Comparison of ENCODE assay signal across 28 cellular contexts in genomic region chr11:33185756-33186155, GRCh38.
"Had no signal": no experiment of that assay in that cellular context is flagged by ENCODE, and none has a peak within 500 bp of the region (broad histone marks: within the 10 kb centered on the region; RNA-seq: fewer than 3 reads in every experiment).

No MANE protein-coding gene starts in this region.

- H3K36me3 ChIP-seq: colonic mucosa, gastrocnemius medialis, left ventricle myocardium inferior, lower lobe of right lung, neural progenitor cell, right lobe of liver, stomach, thyroid gland, vagina had no signal

- ATAC-seq: esophagus mucosa; gastrocnemius medialis; left colon; lower lobe of right lung; natural killer cell treated with Interleukin-12 subunit alpha and Interleukin-12 subunit beta and Interleukin-15 and Interleukin-18, amount 100 ng/mL, for 72 hours; right lobe of liver; stimulated activated effector memory CD8-positive, alpha-beta T cell treated with anti-CD3 and anti-CD28 coated beads, Interleukin-12 subunit alpha, Interleukin-12 subunit beta, amount 100 ng/mL, for 72 hours had no signal

- H3K4me1 ChIP-seq: colonic mucosa, gastrocnemius medialis, left ventricle myocardium inferior, lower lobe of right lung, parathyroid adenoma, right lobe of liver, thyroid gland, vagina had no signal

- H3K4me3 ChIP-seq: colonic mucosa, gastrocnemius medialis, left ventricle myocardium inferior, lower lobe of right lung, neural progenitor cell, right lobe of liver, stomach, thyroid gland, vagina had no signal

- H3K79me2 ChIP-seq: parathyroid adenoma had no signal

- H2AFZ ChIP-seq: neural progenitor cell, parathyroid adenoma had no signal

- H3K4me2 ChIP-seq: neural progenitor cell had no signal

- DNase-seq: colonic mucosa; effector CD8-positive, alpha-beta T cell; endodermal cell; foreskin fibroblast; gastrocnemius medialis; glutamatergic neuron; hypothalamus; immature natural killer cell; islet precursor cell; kidney glomerular epithelial cell; left colon; left ventricle myocardium inferior; lower lobe of right lung; naive B cell; right lobe of liver; stimulated activated CD4-positive, alpha-beta T cell treated with anti-CD3 and anti-CD28 coated beads, Interleukin-2, amount 100 ng/mL, for 24 hours; stimulated activated CD4-positive, alpha-beta T cell treated with anti-CD3 and anti-CD28 coated beads, Interleukin-4, amount 100 ng/mL, for 24 hours; stimulated activated naive CD4-positive, alpha-beta T cell treated with Interleukin-2 at 50 U/mL for 16 hours; stomach; thyroid gland; trophoblast cell had no signal

- H3K27ac ChIP-seq: colonic mucosa, epithelial cell of prostate, gastrocnemius medialis, left ventricle myocardium inferior, lower lobe of right lung, neural progenitor cell, parathyroid adenoma, right lobe of liver, stomach, thyroid gland, vagina had no signal

- H3K9ac ChIP-seq: neural progenitor cell, parathyroid adenoma had no signal

- H3K27me3 ChIP-seq: colonic mucosa, gastrocnemius medialis, neural progenitor cell, right lobe of liver, stomach, thyroid gland, vagina had no signal

- H3K9me3 ChIP-seq: colonic mucosa, gastrocnemius medialis, left ventricle myocardium inferior, lower lobe of right lung, right lobe of liver, stomach, thyroid gland, vagina had no signal
